12 cellular contexts compared by ENCODE assay signal in genomic region chr5:132108957-132109356, GRCh38. TPM values are rescaled to one million over a fixed set of nuclear protein-coding genes. Genes with fewer than 3 reads are reported as not detected.
"Had no signal": no experiment of that assay in that cellular context is flagged by ENCODE, and none has a peak within 500 bp of the region (broad histone marks: within the 10 kb centered on the region; RNA-seq: fewer than 3 reads in every experiment).

No MANE protein-coding gene starts in this region.

RNA-seq across cellular contexts. Expression of gene CSF2, which starts 35.4 kb away (rescaled TPM):
- total RNA-seq: body of pancreas, chondrocyte, esophagus muscularis mucosa, gastrocnemius medialis, WTC11 had no signal

RNA-seq across cellular contexts. Expression of gene IL3, which starts 48.5 kb away (rescaled TPM):
- total RNA-seq: activated naive CD4-positive, alpha-beta T cell treated with anti-CD3 and anti-CD28 coated beads for 36 hours; adrenal gland; aorta; body of pancreas; chondrocyte; dermis blood vessel endothelial cell; esophagus muscularis mucosa; foreskin keratinocyte; gastrocnemius medialis; heart left ventricle; T-cell; WTC11 had no signal
